Comparison of ENCODE assay signal across 13 cellular contexts in genomic region chr19:38671654-38672053, GRCh38. TPM values are rescaled to one million over a fixed set of nuclear protein-coding genes. Genes with fewer than 3 reads are reported as not detected.
DNase-seq lines count a peak whose midpoint lies in the region; ATAC-seq, FAIRE-seq and TF ChIP-seq lines count a peak whose summit lies in the region.
"Had no signal": no experiment of that assay in that cellular context is flagged by ENCODE, and none has a peak within 500 bp of the region (broad histone marks: within the 10 kb centered on the region; RNA-seq: fewer than 3 reads in every experiment).

No MANE protein-coding gene starts in this region.

- DNase-seq in GM23248 (no peak), caudate nucleus (lab: John Stamatoyannopoulos, UW) (no peak), HepG2 (ENCODE audit: low spot score) (no peak), DMS 273 treated with DMSO at 0.1 percent for 48 hours (lab: John Stamatoyannopoulos, UW) (no peak), DMS79 (lab: John Stamatoyannopoulos, UW) (no peak)
- DNase-seq: BE2C; NCI-H1436 treated with DMSO at 0.1 percent for 48 hours; stimulated activated CD8-positive, alpha-beta memory T cell treated with anti-CD3 and anti-CD28 coated beads, Interleukin-4, amount 100 ng/mL, for 48 hours had no signal

- H3K27me3 ChIP-seq in GM23248 (replicated peaks; ENCODE audit: insufficient read depth) (no peaks in the 10 kb centered on the region), HepG2 (ENCODE audit: control insufficient read depth in 1 of 2, insufficient read depth in 2 of 2, low read length in 2 of 2) (no peaks in the 10 kb centered on the region), skeletal muscle satellite cell (ENCODE audit: control insufficient read depth, insufficient read depth, low read length) (no peaks in the 10 kb centered on the region)
- H3K27me3 ChIP-seq: BE2C had no signal

- no peaks in the 10 kb centered on the region for H3K9me2 ChIP-seq in GM23248 (ENCODE audit: insufficient read depth)

- 0 out of 2 replicates have a peak, but pooled peaks cover 3% of the 10 kb centered on the region for H3K36me3 ChIP-seq in GM23248 (ENCODE audit: low read depth)
- peaks cover 10 to 39% of the 10 kb centered on the region in 2 experiments for H3K36me3 ChIP-seq in HepG2 (replicated peaks in 1 of 2; ENCODE audit: control insufficient read depth in 1 of 2, insufficient read depth in 2 of 2, low read length in 2 of 2)
- H3K36me3 ChIP-seq in skeletal muscle satellite cell (ENCODE audit: insufficient read depth, low read length) = peaks cover 17% of the 10 kb centered on the region

- intact Hi-C loops in HepG2 (cut with micrococcal nuclease; ENCODE audit: unreplicated experiment) = loop anchor here (1.0 kb wide), 1 partner anchor 12 kb away; no protein-coding TSS in a partner anchor

- H3K9ac ChIP-seq in GM23248 = peak overlapping the region; percentile 6
- no peak overlapping the region for H3K9ac ChIP-seq in HepG2 (ENCODE audit: insufficient read depth, low read depth, low read length)
- H3K9ac ChIP-seq in skeletal muscle satellite cell (ENCODE audit: low read depth, low read length) = peak overlapping the region; percentile 34

- no peak for TF ChIP-seq EP300 in HepG2 (IDR thresholded peaks at IDR 0.05; ENCODE audit: low read depth in 2 of 2, low read length in 2 of 2)
- no peak for TF ChIP-seq EP300 in HepG2 (CRISPR knock-in tag; IDR thresholded peaks at IDR 0.05; ENCODE audit: borderline replicate concordance)

- H3K79me2 ChIP-seq in GM23248 (ENCODE audit: insufficient read depth) = peaks cover 96% of the 10 kb centered on the region
- peaks cover 90% of the 10 kb centered on the region for H3K79me2 ChIP-seq in HepG2 (ENCODE audit: insufficient read depth, low read length)

- H3F3A ChIP-seq in GM23248 (ENCODE audit: insufficient read depth) = peaks cover 80% of the 10 kb centered on the region

- H4K20me1 ChIP-seq in GM23248 (ENCODE audit: insufficient read depth) = peaks cover 7% of the 10 kb centered on the region; the same call in 1 of the 2 replicates
- H4K20me1 ChIP-seq in HepG2 (ENCODE audit: insufficient read depth, low read length) = peaks cover 57% of the 10 kb centered on the region

- no peak for TF ChIP-seq RAD21 in HepG2 (CRISPR knock-in tag; IDR thresholded peaks at IDR 0.05)

- H3K4me1 ChIP-seq in GM23248 (ENCODE audit: insufficient read depth) (peaks cover 69% of the 10 kb centered on the region), HepG2 (ENCODE audit: insufficient read depth, low read length) (peaks cover 87% of the 10 kb centered on the region), skeletal muscle satellite cell (ENCODE audit: control insufficient read depth, insufficient read depth, low read length) (peaks cover 78% of the 10 kb centered on the region)

- no peak for TF ChIP-seq CTCF in HepG2 (CRISPR knock-in tag; IDR thresholded peaks at IDR 0.05)

- H3K4me3 ChIP-seq in GM23248 = no peak overlapping the region
- H3K4me3 ChIP-seq in HepG2 (replicated peaks in 1 of 3; ENCODE audit: insufficient read depth in 1 of 3, low read depth in 2 of 3, low read length in 3 of 3) = no peak overlapping the region
- H3K4me3 ChIP-seq in skeletal muscle satellite cell (ENCODE audit: low read length) = no peak overlapping the region

- H2AFZ ChIP-seq in GM23248 (no peak overlapping the region), HepG2 (ENCODE audit: low read length) (no peak overlapping the region)

- no peak for ATAC-seq in HepG2
- ATAC-seq in HG03025 (IDR thresholded peaks at IDR 0.05; ENCODE audit: low FRiP score, unreplicated experiment) = no peak
- ATAC-seq in GM18517 (IDR thresholded peaks at IDR 0.05; ENCODE audit: unreplicated experiment) = no peak

- BruUV-seq in HepG2 (replicated peaks; lab: Mats Ljungman, UMichigan) = no TSS peak

- H3K9me3 ChIP-seq in GM23248 (ENCODE audit: low read depth) (no peaks in the 10 kb centered on the region), HepG2 (ENCODE audit: low read length) (no peaks in the 10 kb centered on the region), skeletal muscle satellite cell (replicated peaks; ENCODE audit: low read length) (no peaks in the 10 kb centered on the region)
- H3K9me3 ChIP-seq: BE2C had no signal

- no peak overlapping the region for H3K4me2 ChIP-seq in GM23248 (ENCODE audit: unreplicated experiment)
- H3K4me2 ChIP-seq in HepG2 (ENCODE audit: low read depth, low read length) = no peak overlapping the region
- H3K4me2 ChIP-seq in skeletal muscle satellite cell (ENCODE audit: low read length) = no peak overlapping the region

- in situ Hi-C loops in GM23248 (cut with MboI) (no loop called here), HepG2 (cut with HindIII; ENCODE audit: extremely low pct_ligation_motif_present, low pct_unique_long_range_greater_than_20kb) (no loop called here)

- CTCF ChIA-PET in HepG2 (lab: Yijun Ruan, JAX; ENCODE audit: low intra/inter-chr PET ratio, low total read pairs) = no interaction called here

- FAIRE-seq in HepG2 (lab: Jason Lieb, UNC) = no peak
- FAIRE-seq: colon, TTC549 had no signal

- POLR2A ChIA-PET in HepG2 (lab: Yijun Ruan, JAX) = interaction anchor here (1.0 to 3.6 kb wide), 9 partner anchors 10 to 53 kb away, joined by 3 to 36 read pairs (median 7); partner anchors contain the start of genes ACTN4 and EIF3K

- WGBS in GM23248 (ENCODE audit: low coverage in 1 of 2, low lambda C conversion rate in 2 of 2, missing lambda C conversion rate in 2 of 2), 2 experiments = 90 to 91% methylated on average over 4 of the region's 4 CpGs
- WGBS in HepG2 (ENCODE audit: low lambda C conversion rate) = 92% methylated on average over 4 of the region's 4 CpGs

- H3K27ac ChIP-seq in GM23248 = peak overlapping the region; percentile 91
- H3K27ac ChIP-seq in caudate nucleus (ENCODE audit: low read depth, low read length) = peak overlapping the region; percentile 59
- peak overlapping the region; percentile 23 for H3K27ac ChIP-seq in HepG2 (ENCODE audit: extremely low read length, insufficient read depth, low read length)

- TF ChIP-seq POLR2A in HepG2 (IDR thresholded peaks at IDR 0.05; ENCODE audit: insufficient read depth in 1 of 2, low read depth in 2 of 2, low read length in 2 of 2) = no peak

RNA-seq across cellular contexts. Expression of gene ACTN4, which starts 24.2 kb away (rescaled TPM):
- total RNA-seq in GM23248 (2014; rRNA removed; shearing (Covaris generic)) = 467 and 477 TPM in 2 replicates
- 84.6 and 85.7 TPM in 2 replicates for polyA plus RNA-seq in GM23248 (2016; fragmentation: Nextera tagmentation; extraction: Ambion mirVana)
- 167 and 192 TPM in 2 replicates for total RNA-seq in HepG2 (2016; rRNA removed; fragmentation: Illumina TruSeq; extraction: Trizol)
- total RNA-seq in HepG2 (2016; cell fraction: cytosol; rRNA removed; fragmentation: Illumina TruSeq; extraction: Trizol; ENCODE audit: low read depth) = 13.8 and 15.0 TPM in 2 replicates
- 122 and 176 TPM in 2 replicates for total RNA-seq in HepG2 (2016; cell fraction: insoluble cytoplasmic fraction; rRNA removed; fragmentation: Illumina TruSeq; extraction: Trizol)
- 28.6 and 34.1 TPM in 2 replicates for total RNA-seq in HepG2 (2016; cell fraction: membrane; rRNA removed; fragmentation: Illumina TruSeq; extraction: Trizol)
- 148 and 165 TPM in 2 replicates for total RNA-seq in HepG2 (2016; cell fraction: nucleus; rRNA removed; fragmentation: Illumina TruSeq; extraction: Trizol)
- 171 and 223 TPM in 2 replicates for polyA plus RNA-seq in HepG2 (2011; rRNA removed)
- 82.2 and 91.7 TPM in 2 replicates for polyA plus RNA-seq in HepG2 (2011; cell fraction: cytosol; rRNA removed)
- 437 and 620 TPM in 2 replicates for polyA plus RNA-seq in HepG2 (2011; cell fraction: nucleus; rRNA removed)
- 222 and 260 TPM in 2 replicates for polyA plus RNA-seq in HepG2 (2012)
- 5.8 and 8.5 TPM in 2 replicates for polyA plus RNA-seq in HepG2 (2016; cell fraction: cytosol; fragmentation: Illumina TruSeq; extraction: Trizol; ENCODE audit: low read depth)
- 192 and 256 TPM in 2 replicates for polyA plus RNA-seq in HepG2 (2016; cell fraction: insoluble cytoplasmic fraction; fragmentation: Illumina TruSeq; extraction: Trizol; ENCODE audit: low read depth)
- 20.9 and 27.6 TPM in 2 replicates for polyA plus RNA-seq in HepG2 (2016; cell fraction: membrane; fragmentation: Illumina TruSeq; extraction: Trizol; ENCODE audit: low read depth)
- polyA plus RNA-seq in HepG2 (2016; cell fraction: nucleus; fragmentation: Illumina TruSeq; extraction: Trizol; ENCODE audit: insufficient read depth, low read depth) = 435 and 441 TPM in 2 replicates
- polyA minus RNA-seq in HepG2 (2011; rRNA and poly(A)+ RNA removed; ENCODE audit: low replicate concordance) = 172 and 192 TPM in 2 replicates
- 86.2 and 95.5 TPM in 2 replicates for polyA minus RNA-seq in HepG2 (2011; cell fraction: cytosol; rRNA and poly(A)+ RNA removed)
- polyA minus RNA-seq in HepG2 (2011; cell fraction: nucleus; rRNA and poly(A)+ RNA removed) = 73.1 and 75.2 TPM in 2 replicates
- total RNA-seq in skeletal muscle satellite cell (2012; rRNA removed) = 162 and 238 TPM in 2 replicates

RNA-seq across cellular contexts. Expression of gene EIF3K, which starts 52.7 kb away (rescaled TPM):
- total RNA-seq in GM23248 (2014; rRNA removed; shearing (Covaris generic)) = 270 and 295 TPM in 2 replicates
- polyA plus RNA-seq in GM23248 (2016; fragmentation: Nextera tagmentation; extraction: Ambion mirVana) (143 and 151 TPM in 2 replicates), HepG2 (2011; rRNA removed) (179 and 230 TPM in 2 replicates)
- 258 and 351 TPM in 2 replicates for total RNA-seq in HepG2 (2016; rRNA removed; fragmentation: Illumina TruSeq; extraction: Trizol)
- total RNA-seq in HepG2 (2016; cell fraction: cytosol; rRNA removed; fragmentation: Illumina TruSeq; extraction: Trizol; ENCODE audit: low read depth) = 100 and 104 TPM in 2 replicates
- total RNA-seq in HepG2 (2016; cell fraction: insoluble cytoplasmic fraction; rRNA removed; fragmentation: Illumina TruSeq; extraction: Trizol) = 260 and 364 TPM in 2 replicates
- 174 and 175 TPM in 2 replicates for total RNA-seq in HepG2 (2016; cell fraction: membrane; rRNA removed; fragmentation: Illumina TruSeq; extraction: Trizol)
- total RNA-seq in HepG2 (2016; cell fraction: nucleus; rRNA removed; fragmentation: Illumina TruSeq; extraction: Trizol) = 92.4 TPM in 2 replicates
- 271 and 427 TPM in 2 replicates for polyA plus RNA-seq in HepG2 (2011; cell fraction: cytosol; rRNA removed)
- polyA plus RNA-seq in HepG2 (2011; cell fraction: nucleus; rRNA removed) = 210 and 224 TPM in 2 replicates
- polyA plus RNA-seq in HepG2 (2012) = 171 and 172 TPM in 2 replicates
- polyA plus RNA-seq in HepG2 (2016; cell fraction: cytosol; fragmentation: Illumina TruSeq; extraction: Trizol; ENCODE audit: low read depth) = 106 and 109 TPM in 2 replicates
- 349 and 386 TPM in 2 replicates for polyA plus RNA-seq in HepG2 (2016; cell fraction: insoluble cytoplasmic fraction; fragmentation: Illumina TruSeq; extraction: Trizol; ENCODE audit: low read depth)
- 161 and 168 TPM in 2 replicates for polyA plus RNA-seq in HepG2 (2016; cell fraction: membrane; fragmentation: Illumina TruSeq; extraction: Trizol; ENCODE audit: low read depth)
- polyA plus RNA-seq in HepG2 (2016; cell fraction: nucleus; fragmentation: Illumina TruSeq; extraction: Trizol; ENCODE audit: insufficient read depth, low read depth) = 163 and 169 TPM in 2 replicates
- 199 and 296 TPM in 2 replicates for polyA minus RNA-seq in HepG2 (2011; rRNA and poly(A)+ RNA removed; ENCODE audit: low replicate concordance)
- 94.6 and 127 TPM in 2 replicates for polyA minus RNA-seq in HepG2 (2011; cell fraction: cytosol; rRNA and poly(A)+ RNA removed)
- polyA minus RNA-seq in HepG2 (2011; cell fraction: nucleus; rRNA and poly(A)+ RNA removed) = 43.4 and 51.5 TPM in 2 replicates
- total RNA-seq in skeletal muscle satellite cell (2012; rRNA removed) = 591 and 1,054 TPM in 2 replicates

RNA-seq across cellular contexts. Expression of gene MAP4K1, which starts 53.9 kb away (rescaled TPM):
- not detected in 2 replicates for total RNA-seq in GM23248 (2014; rRNA removed; shearing (Covaris generic))
- polyA plus RNA-seq in GM23248 (2016; fragmentation: Nextera tagmentation; extraction: Ambion mirVana) (0.63 and 1.0 TPM in 2 replicates), HepG2 (2011; rRNA removed) (0.24 and 0.35 TPM in 2 replicates)
- total RNA-seq in HepG2 (2016; rRNA removed; fragmentation: Illumina TruSeq; extraction: Trizol) = 0.89 TPM in 1 of 2 replicates, not detected in the other
- not detected in 2 replicates for total RNA-seq in HepG2 (2016; cell fraction: cytosol; rRNA removed; fragmentation: Illumina TruSeq; extraction: Trizol; ENCODE audit: low read depth)
- 0.39 and 0.41 TPM in 2 replicates for total RNA-seq in HepG2 (2016; cell fraction: insoluble cytoplasmic fraction; rRNA removed; fragmentation: Illumina TruSeq; extraction: Trizol)
- total RNA-seq in HepG2 (2016; cell fraction: membrane; rRNA removed; fragmentation: Illumina TruSeq; extraction: Trizol) = 0.19 and 0.62 TPM in 2 replicates
- total RNA-seq in HepG2 (2016; cell fraction: nucleus; rRNA removed; fragmentation: Illumina TruSeq; extraction: Trizol) = 0.60 TPM in 1 of 2 replicates, not detected in the other
- 0.05 and 0.31 TPM in 2 replicates for polyA plus RNA-seq in HepG2 (2011; cell fraction: cytosol; rRNA removed)
- 2.1 and 2.6 TPM in 2 replicates for polyA plus RNA-seq in HepG2 (2011; cell fraction: nucleus; rRNA removed)
- 0.44 and 0.64 TPM in 2 replicates for polyA plus RNA-seq in HepG2 (2012)
- polyA plus RNA-seq in HepG2 (2016; cell fraction: cytosol; fragmentation: Illumina TruSeq; extraction: Trizol; ENCODE audit: low read depth) = not detected in 2 replicates
- polyA plus RNA-seq in HepG2 (2016; cell fraction: insoluble cytoplasmic fraction; fragmentation: Illumina TruSeq; extraction: Trizol; ENCODE audit: low read depth) = 0.52 TPM in 1 of 2 replicates, not detected in the other
- polyA plus RNA-seq in HepG2 (2016; cell fraction: membrane; fragmentation: Illumina TruSeq; extraction: Trizol; ENCODE audit: low read depth) = not detected in 2 replicates
- 1.4 and 3.1 TPM in 2 replicates for polyA plus RNA-seq in HepG2 (2016; cell fraction: nucleus; fragmentation: Illumina TruSeq; extraction: Trizol; ENCODE audit: insufficient read depth, low read depth)
- 0.91 TPM in 1 of 2 replicates, not detected in the other for polyA minus RNA-seq in HepG2 (2011; rRNA and poly(A)+ RNA removed; ENCODE audit: low replicate concordance)
- not detected in 2 replicates for polyA minus RNA-seq in HepG2 (2011; cell fraction: cytosol; rRNA and poly(A)+ RNA removed)
- polyA minus RNA-seq in HepG2 (2011; cell fraction: nucleus; rRNA and poly(A)+ RNA removed) = not detected in 2 replicates
- total RNA-seq in skeletal muscle satellite cell (2012; rRNA removed) = 0.25 TPM in 1 of 2 replicates, not detected in the other

Comparison
In these comparisons a context has a peak if more than half of its experiments do, and no peak if none do; other contexts are left out.
1. H3K27ac ChIP-seq: peak in every context shown above with its lines; median percentile 91 in GM23248; 59 in caudate nucleus; 23 in HepG2.